In the genomic region with DNA sequence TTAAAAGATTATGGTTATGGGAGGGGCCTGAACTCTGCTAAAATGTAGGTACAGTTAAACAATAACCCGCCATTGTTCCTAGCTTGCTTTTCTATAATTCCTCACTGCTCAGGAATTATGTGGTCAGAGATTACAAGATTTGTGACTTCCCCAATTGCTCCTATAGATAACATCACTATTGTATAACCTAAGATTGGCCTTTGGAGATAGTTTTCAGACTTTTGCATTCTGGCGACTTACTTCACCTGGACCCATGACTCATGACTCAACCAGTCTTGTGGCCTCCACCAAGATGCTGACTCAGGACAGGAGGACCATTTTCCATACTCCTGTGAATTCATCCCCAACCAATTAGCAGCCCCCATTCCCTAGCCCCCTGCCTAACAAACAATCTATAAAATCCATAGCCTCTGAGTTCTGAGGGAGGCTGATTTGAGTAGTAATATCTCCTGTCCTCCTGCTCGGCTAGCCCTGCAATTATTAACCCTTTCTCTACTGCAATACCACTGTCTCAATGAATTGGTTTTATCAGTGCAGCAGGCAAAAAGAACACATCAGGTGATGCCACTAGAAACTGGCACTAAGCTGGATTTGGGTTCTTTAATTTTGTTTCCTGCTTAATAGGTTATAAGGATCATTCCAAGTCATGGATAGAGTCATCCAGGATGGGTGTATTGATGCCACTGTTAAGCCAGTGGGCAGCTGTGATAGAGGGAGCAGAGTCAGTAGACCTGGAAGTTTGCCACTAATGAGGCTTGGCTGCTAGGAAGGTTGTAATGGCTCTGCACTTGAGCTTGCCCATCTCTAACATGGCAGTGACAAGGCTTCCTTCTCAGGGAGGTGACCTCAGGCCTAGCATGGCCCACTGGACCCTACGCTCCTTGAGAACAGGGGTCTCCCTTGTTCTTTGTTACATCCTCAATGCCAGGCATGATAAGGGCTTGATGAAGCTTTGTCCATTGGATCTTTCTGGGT, we compare ENCODE assay signal across 15 cellular contexts.
DNase-seq lines count a peak whose midpoint lies in the region; ATAC-seq, FAIRE-seq and TF ChIP-seq lines count a peak whose summit lies in the region.
"Had no signal": no experiment of that assay in that cellular context is flagged by ENCODE, and none has a peak within 500 bp of the region (broad histone marks: within the 10 kb centered on the region; RNA-seq: fewer than 3 reads in every experiment).

No MANE protein-coding gene starts in this region.

- TF ChIP-seq EP300 in A549 (IDR thresholded peaks at IDR 0.05): 0 out of 5 replicates have a peak, but pooled peaks of 1 of the 2 experiments have one; percentile 15

- TF ChIP-seq CTCF in A549 (IDR thresholded peaks at IDR 0.05) (no peak), GM23338 (conservative IDR thresholded peaks at IDR 0.05; ENCODE audit: low read depth in 2 of 2) (no peak), RWPE2 (IDR thresholded peaks at IDR 0.05; ENCODE audit: poor library complexity, severe bottlenecking) (no peak)

- no peak overlapping the region for H3K27ac Mint-ChIP-seq in GM23338
- no peak overlapping the region for H3K27ac Mint-ChIP-seq in activated CD4-positive, alpha-beta T cell treated with anti-CD3 and anti-CD28 coated beads for 36 hours

- CTCF ChIA-PET in A549 (lab: Yijun Ruan, JAX): interaction anchor here (0.9 to 1.2 kb wide), 2 partner anchors 17 to 61 kb away, joined by 4 to 7 read pairs; no protein-coding TSS in a partner anchor
- CTCF ChIA-PET in activated CD4-positive, alpha-beta T cell treated with anti-CD3 and anti-CD28 coated beads for 36 hours (lab: Charles Lee): interaction anchor here (0.6 to 1.1 kb wide), 3 partner anchors 9 to 437 kb away, joined by 3 read pairs; no protein-coding TSS in a partner anchor

- peaks cover 27% of the 10 kb centered on the region for H3K27me3 Mint-ChIP-seq in GM23338 (ENCODE audit: insufficient read depth, low read depth, poor library complexity)
- H3K27me3 Mint-ChIP-seq in activated CD4-positive, alpha-beta T cell treated with anti-CD3 and anti-CD28 coated beads for 36 hours: no peaks in the 10 kb centered on the region

- H3K4me2 ChIP-seq in A549 (peak overlapping the region; percentile 11; the same call in 1 of the 3 replicates), GM23338 (peak overlapping the region; percentile 56; the same call in 1 of the 2 replicates)

- H3K4me3 ChIP-seq in A549 (no peak overlapping the region), GM23338 (no peak overlapping the region), RWPE2 (ENCODE audit: severe bottlenecking) (no peak overlapping the region)

- intact Hi-C loops in activated CD4-positive, alpha-beta T cell treated with anti-CD3 and anti-CD28 coated beads for 36 hours (cut with DNase I, micrococcal nuclease): loop anchor here (5.0 to 10.0 kb wide), 3 partner anchors 45 to 460 kb away; no protein-coding TSS in a partner anchor

- no peaks in the 10 kb centered on the region for H3K79me2 ChIP-seq in GM23338 (replicated peaks; ENCODE audit: insufficient read depth)

- no peaks in the 10 kb centered on the region for H3F3A ChIP-seq in GM23338 (replicated peaks; ENCODE audit: low read depth)

- DNase-seq in A549 (ENCODE audit: low read depth in 1 of 2, low spot score in 1 of 2) (peak in 1 of 2 experiments; percentile 52), GM23338 (ENCODE audit: low spot score) (no peak), RWPE2 (ENCODE audit: low spot score) (no peak), glomerular visceral epithelial cell (ENCODE audit: extremely low spot score) (peak; percentile 85), NCI-H1436 treated with DMSO at 0.1 percent for 48 hours (lab: John Stamatoyannopoulos, UW) (no peak), GOT3 (lab: John Stamatoyannopoulos, UW) (no peak), frontal cortex (ENCODE audit: low spot score in 2 of 2) (no peak)
- DNase-seq in activated CD4-positive, alpha-beta T cell treated with anti-CD3 and anti-CD28 coated beads for 36 hours: no peak
- DNase-seq: activated CD4-positive, alpha-beta T cell treated with anti-CD3 and anti-CD28 coated beads, Interleukin-2, amount 50 U/mL, for 1 hour; activated naive CD4-positive, alpha-beta T cell treated with anti-CD3 and anti-CD28 coated beads, Interleukin-2, amount 10 ng/mL, durations not matched to agents 7 days and 5 days; BE2C; NCI-H2227 treated with DMSO at 0.1 percent for 48 hours; stimulated activated CD4-positive, alpha-beta T cell treated with anti-CD3 and anti-CD28 coated beads, Interleukin-4, amount 100 ng/mL, for 24 hours; stimulated activated naive CD8-positive, alpha-beta T cell treated with anti-CD3 and anti-CD28 coated beads, Interleukin-15, Interleukin-2, amounts not matched to agents 100 U/mL and 50 U/mL, for 24 hours; T-helper 1 cell had no signal

- no peaks in the 10 kb centered on the region for H4K20me1 ChIP-seq in GM23338 (replicated peaks; ENCODE audit: insufficient read depth)

- FAIRE-seq in A549 (lab: Jason Lieb, UNC): no peak
- FAIRE-seq in frontal cortex (lab: Jason Lieb, UNC): no peak

- no peak for ATAC-seq in A549
- no peak for ATAC-seq in GM23338
- ATAC-seq in RWPE2 (ENCODE audit: low read depth): peak; percentile 22
- ATAC-seq in activated CD4-positive, alpha-beta T cell treated with anti-CD3 and anti-CD28 coated beads for 36 hours: no peak

- WGBS in A549 (ENCODE audit: missing lambda C conversion rate): 45% methylated on average over 4 of the region's 4 CpGs

- H3K36me3 ChIP-seq in GM23338 (ENCODE audit: insufficient read depth) (no peaks in the 10 kb centered on the region; the same call in 1 of the 2 replicates), RWPE2 (ENCODE audit: low read depth) (no peaks in the 10 kb centered on the region)
- H3K36me3 ChIP-seq: BE2C had no signal

- TF ChIP-seq RAD21 in A549 (conservative IDR thresholded peaks at IDR 0.05 in 1 of 2, IDR thresholded peaks at IDR 0.05 in 1 of 2): no peak

- POLR2A ChIA-PET in A549 (lab: Yijun Ruan, JAX): no interaction called here
- POLR2A ChIA-PET in activated CD4-positive, alpha-beta T cell treated with anti-CD3 and anti-CD28 coated beads for 36 hours (lab: Charles Lee): interaction anchor here (0.6 kb wide), 1 partner anchor 168 kb away, joined by 5 read pairs; no protein-coding TSS in a partner anchor

- H3K4me3 Mint-ChIP-seq in GM23338: no peak overlapping the region
- no peak overlapping the region for H3K4me3 Mint-ChIP-seq in activated CD4-positive, alpha-beta T cell treated with anti-CD3 and anti-CD28 coated beads for 36 hours
- H3K4me3 Mint-ChIP-seq: activated naive CD4-positive, alpha-beta T cell treated with anti-CD3 and anti-CD28 coated beads, Interleukin-2, amount 10 ng/mL, durations not matched to agents 7 days and 5 days had no signal

- H2AFZ ChIP-seq in GM23338: no peak overlapping the region

- H3K4me1 Mint-ChIP-seq in GM23338: peaks cover 20% of the 10 kb centered on the region
- H3K4me1 Mint-ChIP-seq in activated CD4-positive, alpha-beta T cell treated with anti-CD3 and anti-CD28 coated beads for 36 hours: peaks cover 64% of the 10 kb centered on the region

- peaks cover 18% of the 10 kb centered on the region for H3K36me3 Mint-ChIP-seq in GM23338 (ENCODE audit: low read depth)
- H3K36me3 Mint-ChIP-seq in activated CD4-positive, alpha-beta T cell treated with anti-CD3 and anti-CD28 coated beads for 36 hours (ENCODE audit: low read depth): no peaks in the 10 kb centered on the region

- peak overlapping the region; percentile 67 to 86; a peak in 5 of 6 replicates for H3K27ac ChIP-seq in A549
- no peak overlapping the region for H3K27ac ChIP-seq in GM23338 (ENCODE audit: low read depth)
- H3K27ac ChIP-seq in RWPE2 (ENCODE audit: poor library complexity, severe bottlenecking): peak overlapping the region; percentile 98

- H3K27me3 ChIP-seq in GM23338 (ENCODE audit: insufficient read depth) (peaks cover 10% of the 10 kb centered on the region; the same call in 1 of the 2 replicates), RWPE2 (ENCODE audit: insufficient read depth, poor library complexity, severe bottlenecking) (no peaks in the 10 kb centered on the region)
- H3K27me3 ChIP-seq: BE2C had no signal

- peaks cover 27% of the 10 kb centered on the region; the same call in 1 of the 2 replicates for H3K9me2 ChIP-seq in GM23338 (ENCODE audit: insufficient read depth)

- peaks cover 23% of the 10 kb centered on the region for H3K4me1 ChIP-seq in A549
- peaks cover 16% of the 10 kb centered on the region for H3K4me1 ChIP-seq in GM23338 (ENCODE audit: insufficient read depth)
- peaks cover 30% of the 10 kb centered on the region for H3K4me1 ChIP-seq in RWPE2 (ENCODE audit: insufficient read depth, poor library complexity, severe bottlenecking)
- H3K4me1 ChIP-seq: BE2C had no signal

- peaks cover 19% of the 10 kb centered on the region for H3K9me3 ChIP-seq in A549
- peaks cover 6% of the 10 kb centered on the region for H3K9me3 ChIP-seq in RWPE2 (ENCODE audit: severe bottlenecking)
- H3K9me3 ChIP-seq: BE2C had no signal

- TF ChIP-seq POLR2A in A549 (IDR thresholded peaks at IDR 0.05; ENCODE audit: low read length): no peak

- H3K9me3 Mint-ChIP-seq in GM23338: peaks cover 18% of the 10 kb centered on the region
- peaks cover 7% of the 10 kb centered on the region for H3K9me3 Mint-ChIP-seq in activated CD4-positive, alpha-beta T cell treated with anti-CD3 and anti-CD28 coated beads for 36 hours (ENCODE audit: low read depth)

TF ChIP-seq in A549, 52 proteins besides CTCF, POLR2A, EP300 and RAD21 (continues in another document):
- no peak for TF ChIP-seq ESRRA (IDR thresholded peaks at IDR 0.05; ENCODE audit: borderline replicate concordance, low read length)
- TF ChIP-seq, protein P1, sequence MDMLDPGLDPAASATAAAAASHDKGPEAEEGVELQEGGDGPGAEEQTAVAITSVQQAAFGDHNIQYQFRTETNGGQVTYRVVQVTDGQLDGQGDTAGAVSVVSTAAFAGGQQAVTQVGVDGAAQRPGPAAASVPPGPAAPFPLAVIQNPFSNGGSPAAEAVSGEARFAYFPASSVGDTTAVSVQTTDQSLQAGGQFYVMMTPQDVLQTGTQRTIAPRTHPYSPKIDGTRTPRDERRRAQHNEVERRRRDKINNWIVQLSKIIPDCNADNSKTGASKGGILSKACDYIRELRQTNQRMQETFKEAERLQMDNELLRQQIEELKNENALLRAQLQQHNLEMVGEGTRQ (IDR thresholded peaks at IDR 0.05): no peak
- TF ChIP-seq PHF8 (IDR thresholded peaks at IDR 0.05; ENCODE audit: borderline replicate concordance, low read depth): no peak
